In the genomic region with DNA sequence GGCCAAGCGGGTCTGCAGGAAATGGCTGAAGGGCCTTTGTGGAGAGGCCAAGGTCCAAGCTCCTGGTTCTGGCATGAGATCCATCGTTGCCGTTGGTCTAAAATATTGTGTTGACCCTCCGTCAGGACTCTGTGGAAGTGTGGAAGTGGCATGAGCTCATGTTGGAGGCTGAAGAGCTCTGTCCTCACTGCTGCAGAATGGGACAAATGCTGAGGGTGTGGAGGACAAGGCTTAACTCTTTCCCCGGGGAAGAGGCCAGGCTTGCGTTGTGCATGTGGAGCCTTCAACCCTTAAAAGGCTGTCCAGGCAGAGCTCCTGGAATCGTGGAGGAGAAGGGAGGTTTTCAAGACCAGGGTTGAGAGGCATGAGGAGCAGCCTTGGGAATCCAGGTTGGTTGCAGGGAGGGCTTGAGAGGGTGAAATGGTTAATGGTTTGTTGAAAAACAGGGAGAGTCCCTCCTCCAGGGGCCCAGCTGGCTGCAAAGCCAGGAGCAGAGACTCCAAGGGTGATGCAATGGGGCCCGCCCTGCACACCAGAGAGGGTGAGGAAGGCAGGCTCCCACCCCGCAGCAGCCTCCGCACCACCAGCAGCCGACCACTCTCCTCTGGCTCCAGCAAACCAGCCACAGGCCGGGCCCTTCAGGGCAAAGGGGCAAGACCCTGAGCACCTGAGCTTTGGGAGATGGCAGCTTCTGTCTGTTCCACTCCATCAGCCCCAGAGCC, we compare ENCODE assay signal across 20 cellular contexts. TPM values are rescaled to one million over a fixed set of nuclear protein-coding genes. Genes with fewer than 3 reads are reported as not detected.
DNase-seq lines count a peak whose midpoint lies in the region; ATAC-seq, FAIRE-seq and TF ChIP-seq lines count a peak whose summit lies in the region.
"Had no signal": no experiment of that assay in that cellular context is flagged by ENCODE, and none has a peak within 500 bp of the region (broad histone marks: within the 10 kb centered on the region; RNA-seq: fewer than 3 reads in every experiment).

No MANE protein-coding gene starts in this region.

- 93% methylated on average over 12 of the region's 12 CpGs for WGBS in A549 (ENCODE audit: missing lambda C conversion rate)
- 84 to 94% (median 87%) methylated on average over 9 to 12 of the region's 12 CpGs for WGBS in heart left ventricle, 4 donors

- H3K36me3 ChIP-seq in Panc1 (ENCODE audit: control insufficient read depth, insufficient read depth, low read length): no peaks in the 10 kb centered on the region
- no peaks in the 10 kb centered on the region for H3K36me3 ChIP-seq in heart left ventricle
- H3K36me3 ChIP-seq: tibial nerve had no signal

- ATAC-seq in A549 (no peak), Panc1 (no peak), heart left ventricle (peak; percentile 56 to 77 (median 70)), sciatic nerve (peak; percentile 75), GM21515 (IDR thresholded peaks at IDR 0.05; ENCODE audit: unreplicated experiment) (no peak)
- ATAC-seq: PC-3, T-helper 17 cell had no signal

- intact Hi-C loops in Panc1 (cut with micrococcal nuclease; ENCODE audit: unreplicated experiment): no loop called here
- intact Hi-C loops in heart left ventricle (cut with DNase I): loop anchor here in 1 of 10 donors (5.0 kb wide), 1 partner anchor 191 kb away; no protein-coding TSS in a partner anchor
- intact Hi-C loops in sciatic nerve (cut with DNase I): no loop called here

- no peak overlapping the region for H3K4me2 ChIP-seq in A549

- H3K9me3 ChIP-seq in A549 (peaks cover 22% of the 10 kb centered on the region), Panc1 (ENCODE audit: control insufficient read depth, insufficient read depth, low read depth, low read length) (no peaks in the 10 kb centered on the region), heart left ventricle (no peaks in the 10 kb centered on the region)
- H3K9me3 ChIP-seq: tibial nerve had no signal

- no peak for TF ChIP-seq CTCF in A549 (IDR thresholded peaks at IDR 0.05)
- TF ChIP-seq CTCF in Panc1 (IDR thresholded peaks at IDR 0.05): no peak
- no peak for TF ChIP-seq CTCF in heart left ventricle (IDR thresholded peaks at IDR 0.05)

- no peak for FAIRE-seq in A549 (lab: Jason Lieb, UNC)
- FAIRE-seq: A204.1, small intestine had no signal

- H3K27me3 ChIP-seq in Panc1 (ENCODE audit: control insufficient read depth, insufficient read depth, low read length): no peaks in the 10 kb centered on the region
- no peaks in the 10 kb centered on the region for H3K27me3 ChIP-seq in heart left ventricle
- H3K27me3 ChIP-seq: tibial nerve had no signal

- no peak for DNase-seq in A549 (ENCODE audit: low read depth in 1 of 2, low spot score in 1 of 2)
- DNase-seq in Panc1 (ENCODE audit: low read depth, low spot score): no peak
- DNase-seq in heart left ventricle: peak in 3 of 5 donors; percentile 54 to 79 (median 67)
- DNase-seq in sciatic nerve (ENCODE audit: low spot score): no peak
- DNase-seq in DMS153 treated with DMSO at 0.1 percent for 48 hours (lab: John Stamatoyannopoulos, UW; ENCODE audit: unreplicated experiment): no peak
- no peak for DNase-seq in activated CD4-positive, CD25-positive, alpha-beta regulatory T cell (lab: John Stamatoyannopoulos, UW)
- no peak for DNase-seq in iPS-NIHi11 (ENCODE audit: low spot score)
- DNase-seq: activated CD4-positive, alpha-beta T cell treated with anti-CD3 and anti-CD28 coated beads, Interleukin-2, amount 50 U/mL, for 4 hours; activated naive CD4-positive, alpha-beta T cell; dorsolateral prefrontal cortex; NCI-H774; PC-3; posterior cingulate gyrus; small intestine; stimulated activated naive CD4-positive, alpha-beta T cell; T-helper 17 cell had no signal

- TF ChIP-seq RAD21 in A549 (conservative IDR thresholded peaks at IDR 0.05 in 1 of 2, IDR thresholded peaks at IDR 0.05 in 1 of 2): no peak

- POLR2A ChIA-PET in A549 (lab: Yijun Ruan, JAX) (no interaction called here), Panc1 (lab: Charles Lee) (no interaction called here)

- H3K4me1 ChIP-seq in A549 (peaks cover 65% of the 10 kb centered on the region), Panc1 (ENCODE audit: control insufficient read depth, insufficient read depth, low read length) (peaks cover 43% of the 10 kb centered on the region), heart left ventricle (peaks cover 0 to 40% (median 16%) of the 10 kb centered on the region in 12 donors)

- TF ChIP-seq EP300 in A549 (IDR thresholded peaks at IDR 0.05): no peak

- in situ Hi-C loops in Panc1 (cut with HindIII; ENCODE audit: low pct_unique_long_range_greater_than_20kb, low sequenced_read_pairs): no loop called here

- H3K27ac ChIP-seq in A549 (peak overlapping the region; percentile 95 to 98), Panc1 (ENCODE audit: low read length) (peak overlapping the region; percentile 95), heart left ventricle (peak overlapping the region in 9 of 12 donors; percentile 5 to 73 (median 50))
- H3K27ac ChIP-seq: dorsolateral prefrontal cortex, epithelial cell of prostate had no signal

- H3K4me3 ChIP-seq in A549 (no peak overlapping the region), Panc1 (ENCODE audit: low read depth in 2 of 2, low read length in 2 of 2) (no peak overlapping the region), heart left ventricle (no peak overlapping the region)
- H3K4me3 ChIP-seq: dorsolateral prefrontal cortex, tibial nerve had no signal

- CTCF ChIA-PET in A549 (lab: Yijun Ruan, JAX): interaction anchor here (0.9 to 17.7 kb wide), 9 partner anchors 17 to 338 kb away, joined by 3 to 969 read pairs (median 3); no protein-coding TSS in a partner anchor
- CTCF ChIA-PET in Panc1 (lab: Charles Lee): no interaction called here

- no peak for TF ChIP-seq POLR2A in A549 (IDR thresholded peaks at IDR 0.05; ENCODE audit: low read length)
- TF ChIP-seq POLR2A in heart left ventricle (IDR thresholded peaks at IDR 0.05): no peak

- no TSS peak for BruUV-seq in Panc1 (replicated peaks; lab: Mats Ljungman, UMichigan)

TF ChIP-seq in A549, 52 proteins besides CTCF, POLR2A, EP300 and RAD21:
- TF ChIP-seq ZNF302 (CRISPR knock-in tag; IDR thresholded peaks at IDR 0.05): no peak
- no peak for TF ChIP-seq FOSB (CRISPR knock-in tag; IDR thresholded peaks at IDR 0.05)
- TF ChIP-seq, protein P1, sequence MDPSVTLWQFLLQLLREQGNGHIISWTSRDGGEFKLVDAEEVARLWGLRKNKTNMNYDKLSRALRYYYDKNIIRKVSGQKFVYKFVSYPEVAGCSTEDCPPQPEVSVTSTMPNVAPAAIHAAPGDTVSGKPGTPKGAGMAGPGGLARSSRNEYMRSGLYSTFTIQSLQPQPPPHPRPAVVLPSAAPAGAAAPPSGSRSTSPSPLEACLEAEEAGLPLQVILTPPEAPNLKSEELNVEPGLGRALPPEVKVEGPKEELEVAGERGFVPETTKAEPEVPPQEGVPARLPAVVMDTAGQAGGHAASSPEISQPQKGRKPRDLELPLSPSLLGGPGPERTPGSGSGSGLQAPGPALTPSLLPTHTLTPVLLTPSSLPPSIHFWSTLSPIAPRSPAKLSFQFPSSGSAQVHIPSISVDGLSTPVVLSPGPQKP (IDR thresholded peaks at IDR 0.05; ENCODE audit: low read depth, low read length): no peak
- no peak for TF ChIP-seq JUN (IDR thresholded peaks at IDR 0.05)
- no peak for TF ChIP-seq POLR2AphosphoS2 (conservative IDR thresholded peaks at IDR 0.05; ENCODE audit: low read length)
- TF ChIP-seq, protein P2, sequence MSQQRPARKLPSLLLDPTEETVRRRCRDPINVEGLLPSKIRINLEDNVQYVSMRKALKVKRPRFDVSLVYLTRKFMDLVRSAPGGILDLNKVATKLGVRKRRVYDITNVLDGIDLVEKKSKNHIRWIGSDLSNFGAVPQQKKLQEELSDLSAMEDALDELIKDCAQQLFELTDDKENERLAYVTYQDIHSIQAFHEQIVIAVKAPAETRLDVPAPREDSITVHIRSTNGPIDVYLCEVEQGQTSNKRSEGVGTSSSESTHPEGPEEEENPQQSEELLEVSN (IDR thresholded peaks at IDR 0.05; ENCODE audit: borderline replicate concordance, low read depth): no peak
- TF ChIP-seq, protein P3, sequence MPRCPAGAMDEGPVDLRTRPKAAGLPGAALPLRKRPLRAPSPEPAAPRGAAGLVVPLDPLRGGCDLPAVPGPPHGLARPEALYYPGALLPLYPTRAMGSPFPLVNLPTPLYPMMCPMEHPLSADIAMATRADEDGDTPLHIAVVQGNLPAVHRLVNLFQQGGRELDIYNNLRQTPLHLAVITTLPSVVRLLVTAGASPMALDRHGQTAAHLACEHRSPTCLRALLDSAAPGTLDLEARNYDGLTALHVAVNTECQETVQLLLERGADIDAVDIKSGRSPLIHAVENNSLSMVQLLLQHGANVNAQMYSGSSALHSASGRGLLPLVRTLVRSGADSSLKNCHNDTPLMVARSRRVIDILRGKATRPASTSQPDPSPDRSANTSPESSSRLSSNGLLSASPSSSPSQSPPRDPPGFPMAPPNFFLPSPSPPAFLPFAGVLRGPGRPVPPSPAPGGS (IDR thresholded peaks at IDR 0.05): no peak
- no peak for TF ChIP-seq ZSCAN20 (CRISPR knock-in tag; IDR thresholded peaks at IDR 0.05)
- TF ChIP-seq CEBPB (IDR thresholded peaks at IDR 0.05): no peak
- TF ChIP-seq GATA3 (IDR thresholded peaks at IDR 0.05; ENCODE audit: borderline replicate concordance): no peak
- TF ChIP-seq MYC (IDR thresholded peaks at IDR 0.05; ENCODE audit: borderline replicate concordance, low read length): no peak
- TF ChIP-seq HDAC2 (IDR thresholded peaks at IDR 0.05): no peak
- TF ChIP-seq RCOR1 (IDR thresholded peaks at IDR 0.05; ENCODE audit: low read depth, low read length): no peak

RNA-seq across cellular contexts. Expression of a gene that starts 6.7 kb away (rescaled TPM):
- polyA plus RNA-seq in A549 (2011; rRNA removed) (147 and 148 TPM in 2 replicates), A549 (2017; fragmentation: RNase III; extraction: RNeasy Plus Mini Kit Qiagen cat#74134 plus additional on column Dnase treatment) (124 to 145 TPM (median 133 TPM) in 3 replicates), heart left ventricle (10 to 100 TPM; 23.8 to 37.2 TPM)
- 66.5 and 81.2 TPM in 2 replicates for polyA plus RNA-seq in A549 (2012; cell fraction: cytosol; rRNA removed)
- 65.5 and 81.1 TPM in 2 replicates for polyA plus RNA-seq in A549 (2012; cell fraction: nucleus; rRNA removed)
- 94.6 and 102 TPM in 2 replicates for polyA minus RNA-seq in A549 (2011; rRNA and poly(A)+ RNA removed)
- total RNA-seq in Panc1 (2021; ENCODE audit: unreplicated experiment) (174 TPM), heart left ventricle (10 to 100 TPM; 31.1 to 56.7 (median 48.7) TPM), sciatic nerve (71.3 TPM)
- polyA plus RNA-seq in Panc1 (2012; ENCODE audit: insufficient read length): 148 TPM

RNA-seq across cellular contexts. Expression of a gene that starts 56.6 kb away (rescaled TPM):
- polyA plus RNA-seq in A549 (2011; rRNA removed) (16.4 and 20.2 TPM in 2 replicates), A549 (2017; fragmentation: RNase III; extraction: RNeasy Plus Mini Kit Qiagen cat#74134 plus additional on column Dnase treatment) (14.4 to 16.7 TPM (median 16.1 TPM) in 3 replicates), heart left ventricle (10 to 100 TPM in 1 of 2 donors, 1 to 10 TPM in 1; 7.8 to 14.9 TPM)
- 13.3 and 14.6 TPM in 2 replicates for polyA plus RNA-seq in A549 (2012; cell fraction: cytosol; rRNA removed)
- polyA plus RNA-seq in A549 (2012; cell fraction: nucleus; rRNA removed): 31.9 and 33.1 TPM in 2 replicates
- 30.5 and 34.0 TPM in 2 replicates for polyA minus RNA-seq in A549 (2011; rRNA and poly(A)+ RNA removed)
- total RNA-seq in Panc1 (2021; ENCODE audit: unreplicated experiment) (26.1 TPM), heart left ventricle (10 to 100 TPM; 14.7 to 22.8 (median 19.2) TPM), sciatic nerve (44.1 TPM)
- 16.4 TPM for polyA plus RNA-seq in Panc1 (2012; ENCODE audit: insufficient read length)

Comparison
In these comparisons a context has a peak if more than half of its experiments do, and no peak if none do; other contexts are left out.
1. ATAC-seq: peak in heart left ventricle (4 of 4) and sciatic nerve (single experiment); none in A549 (0 of 2), Panc1 (single experiment) and GM21515 (single experiment).
2. DNase-seq: peak in heart left ventricle (3 of 5); none in A549 (0 of 2), Panc1 (single experiment), sciatic nerve (single experiment), DMS153 treated with DMSO at 0.1 percent for 48 hours (single experiment), activated CD4-positive, CD25-positive, alpha-beta regulatory T cell (0 of 4) and iPS-NIHi11 (single experiment).
3. Peak in every context shown above with its lines, with median percentiles within 50 percentile points of each other: H3K27ac ChIP-seq.